Comparison of ENCODE assay signal across 6 cellular contexts in the genomic region with DNA sequence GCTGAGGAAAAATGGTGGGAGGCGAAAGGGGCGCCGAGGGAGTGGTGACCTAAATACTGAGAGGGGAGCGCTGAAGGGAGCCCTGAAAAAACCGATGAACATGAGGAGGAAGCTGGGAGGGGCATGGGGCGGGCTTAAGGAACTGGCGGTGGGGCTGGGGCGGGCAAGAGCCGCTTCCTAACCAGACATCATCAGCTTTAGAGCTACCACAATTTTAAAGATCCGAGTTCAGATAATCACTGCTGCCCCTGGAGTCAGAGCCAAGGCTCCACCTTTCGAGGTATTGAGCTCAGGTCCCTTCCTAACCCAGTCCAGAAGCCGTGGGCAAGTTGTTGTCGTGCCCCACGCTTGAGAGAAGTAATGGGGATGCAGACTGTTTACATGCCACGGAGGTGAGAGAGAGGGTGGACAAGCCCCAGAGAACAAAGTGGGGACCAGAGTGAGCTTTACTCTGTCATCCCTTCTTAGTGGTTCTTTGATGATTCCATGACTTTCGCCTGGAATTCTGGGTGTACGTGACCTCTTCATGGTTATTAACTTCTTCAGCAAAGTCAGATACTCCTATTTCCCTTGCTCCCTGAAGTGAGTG. TPM values are rescaled to one million over a fixed set of nuclear protein-coding genes. Genes with fewer than 3 reads are reported as not detected.
A peak's percentile ranks its signal among the peaks of the same experiment; 100 is the strongest.
DNase-seq lines count a peak whose midpoint lies in the region; ATAC-seq and TF ChIP-seq lines count a peak whose summit lies in the region.

No MANE protein-coding gene starts in this region.

- peak overlapping the region; percentile 83 for H3K9ac ChIP-seq in NT2/D1 (ENCODE audit: insufficient read length, low read depth)

- intact Hi-C loops in left cardiac atrium (cut with DNase I): loop anchor here in 1 of 2 donors (5.0 kb wide), 1 partner anchor 76 kb away; the partner anchor contains the start of gene GDF11

- H3K27me3 ChIP-seq in NT2/D1 (ENCODE audit: insufficient read depth, insufficient read length): no peaks in the 10 kb centered on the region

- H3K27ac ChIP-seq in 22Rv1 (peak overlapping the region; percentile 73), urinary bladder (ENCODE audit: low read depth) (peak overlapping the region; percentile 12)

- H3K4me1 ChIP-seq in NT2/D1 (ENCODE audit: insufficient read depth, insufficient read length): no peaks in the 10 kb centered on the region
- H3K4me1 ChIP-seq in urinary bladder (ENCODE audit: insufficient read depth): no peaks in the 10 kb centered on the region

- POLR2A ChIA-PET in GM10248 (lab: Yijun Ruan, JAX): interaction anchor here (0.8 to 3.9 kb wide), 11 partner anchors 8 to 226 kb away, joined by 3 to 41 read pairs (median 6); partner anchors contain the start of genes CD63, DNAJC14 and RAB5B

- ATAC-seq in GM21423 (IDR thresholded peaks at IDR 0.05; ENCODE audit: unreplicated experiment) (peak; percentile 22), left cardiac atrium (peak; percentile 58 to 69)

- H3K9me3 ChIP-seq in NT2/D1 (ENCODE audit: insufficient read depth, low read length): no peaks in the 10 kb centered on the region

- DNase-seq in NT2/D1 (ENCODE audit: low read depth, low spot score) (no peak), left cardiac atrium (no peak), GM10248 (ENCODE audit: extremely low spot score) (no peak)

- CTCF ChIA-PET in GM10248 (lab: Yijun Ruan, JAX): interaction anchor here (0.7 to 4.2 kb wide), 19 partner anchors 9 to 371 kb away, joined by 3 to 20 read pairs (median 4); partner anchors contain the start of genes DNAJC14, RAB5B and SMARCC2

- H3K4me3 ChIP-seq in NT2/D1 (ENCODE audit: insufficient read length, low read depth) (peak overlapping the region; percentile 91), urinary bladder (ENCODE audit: low read depth, low read length) (peak overlapping the region; percentile 54)

- H3K36me3 ChIP-seq in NT2/D1 (ENCODE audit: insufficient read depth, insufficient read length, low read length): peaks cover 73% of the 10 kb centered on the region
- H3K36me3 ChIP-seq in urinary bladder (ENCODE audit: insufficient read depth): peaks cover 3% of the 10 kb centered on the region

- TF ChIP-seq CTCF in 22Rv1 (IDR thresholded peaks at IDR 0.05) (no peak), GM10248 (IDR thresholded peaks at IDR 0.05; ENCODE audit: control extremely low read depth, extremely low read depth, low read depth, missing control alignments) (no peak)

- WGBS in urinary bladder: under 1% methylated on average over 17 of the region's 17 CpGs

RNA-seq across cellular contexts. Expression of gene ORMDL2, which starts 0.4 kb away (rescaled TPM):
- total RNA-seq in left cardiac atrium: 10 to 100 TPM; 21.4 to 24.0 TPM
- total RNA-seq in urinary bladder: 8.4 TPM
- 37.3 TPM for polyA plus RNA-seq in urinary bladder

RNA-seq across cellular contexts. Expression of gene SARNP, which starts 0.7 kb away (rescaled TPM):
- total RNA-seq in left cardiac atrium (10 to 100 TPM; 42.9 to 50.1 TPM), urinary bladder (86.2 TPM)
- polyA plus RNA-seq in urinary bladder: 76.0 TPM

RNA-seq across cellular contexts. Expression of gene DNAJC14, which starts 11.2 kb away (rescaled TPM):
- total RNA-seq in left cardiac atrium (10 to 100 TPM; 20.3 to 21.3 TPM), urinary bladder (24.6 TPM)
- 26.2 TPM for polyA plus RNA-seq in urinary bladder

RNA-seq across cellular contexts. Expression of gene MMP19, which starts 24.5 kb away (rescaled TPM):
- total RNA-seq in left cardiac atrium (10 to 100 TPM; 11.1 to 23.3 TPM), urinary bladder (4.3 TPM)
- polyA plus RNA-seq in urinary bladder: 21.8 TPM
